29 cellular contexts compared by ENCODE assay signal in the genomic region with DNA sequence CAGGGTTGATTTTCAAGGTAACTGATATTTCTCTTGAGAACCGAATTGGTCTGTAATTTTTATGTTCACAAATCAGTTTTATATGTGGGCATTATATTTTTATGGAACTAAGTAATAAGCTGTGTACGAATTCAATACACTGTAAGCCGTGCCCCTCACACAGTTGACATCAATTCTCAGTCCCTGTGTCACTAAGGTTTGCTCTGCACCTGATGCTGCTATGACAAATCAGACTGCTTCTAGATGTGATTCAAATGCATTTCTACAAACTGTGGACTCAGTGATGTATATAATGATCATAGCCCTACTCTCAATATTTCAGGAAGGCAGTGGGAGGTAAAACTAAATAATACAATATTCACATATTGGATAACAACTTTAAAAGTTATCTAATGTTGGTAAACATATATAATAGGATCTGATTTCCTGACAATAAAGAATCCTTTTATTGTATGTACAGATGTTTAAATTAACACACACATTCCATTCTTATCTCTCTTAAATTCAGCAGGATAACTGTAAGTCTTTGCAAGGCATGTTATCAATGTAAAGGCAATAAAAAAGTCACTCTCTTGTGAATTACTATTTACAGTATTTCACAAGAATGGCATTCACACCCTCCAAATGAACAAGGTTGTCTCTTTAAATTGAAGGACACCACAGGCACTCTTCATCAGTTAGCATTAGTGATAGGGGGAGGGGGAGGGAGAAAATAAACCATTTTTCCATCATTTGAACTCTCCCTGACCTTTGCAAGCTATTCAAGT.
"Had no signal": no experiment of that assay in that cellular context is flagged by ENCODE, and none has a peak within 500 bp of the region (broad histone marks: within the 10 kb centered on the region; RNA-seq: fewer than 3 reads in every experiment).

No MANE protein-coding gene starts in this region.

- H3K4me1 ChIP-seq: lower lobe of right lung, sigmoid colon, vagina had no signal

- DNase-seq: heart right ventricle; hippocampal formation; kidney glomerular epithelial cell; left cardiac atrium; left ventricle myocardium superior; lower lobe of right lung; mammary epithelial cell; mesenchymal stem cell; midbrain; mucosa of descending colon; naive thymus-derived CD4-positive, alpha-beta T cell; ovary; right cardiac atrium; sigmoid colon; small intestine; stimulated activated CD4-positive, alpha-beta T cell treated with anti-CD3 and anti-CD28 coated beads, Interleukin-1b, Interleukin-23, amount 100 ng/mL, for 48 hours; stimulated activated CD4-positive, alpha-beta T cell treated with anti-CD3 and anti-CD28 coated beads, Interleukin-2, amount 100 ng/mL, for 48 hours; stimulated activated CD4-positive, alpha-beta T cell treated with anti-CD3 and anti-CD28 coated beads, Interleukin-4, amount 100 ng/mL, for 4 hours; stimulated activated CD8-positive, alpha-beta memory T cell treated with anti-CD3 and anti-CD28 coated beads, Interleukin-4, amount 100 ng/mL, for 48 hours; stimulated activated naive CD4-positive, alpha-beta T cell treated with Interleukin-2 at 50 U/mL for 16 hours; stimulated activated naive CD8-positive, alpha-beta T cell treated with anti-CD3 and anti-CD28 coated beads, Interleukin-15, amount 100 ng/mL, for 72 hours; substantia nigra had no signal

- H3K27ac Mint-ChIP-seq: naive thymus-derived CD4-positive, alpha-beta T cell; natural killer cell treated with Interleukin-12 subunit alpha and Interleukin-12 subunit beta and Interleukin-15 and Interleukin-18, amount 100 ng/mL, for 72 hours; stimulated activated memory B cell treated with anti-CD40 and anti-IgM and Interleukin-4, amounts not matched to agents 10 μg/mL and 1 μg/mL and 100 μg/mL, for 72 hours; stimulated activated naive CD8-positive, alpha-beta T cell treated with anti-CD3 and anti-CD28 coated beads, Interleukin-15, amount 100 ng/mL, for 72 hours; type B pancreatic cell had no signal

- H3K27ac ChIP-seq: heart right ventricle, lower lobe of right lung, ovary, sigmoid colon, tibial nerve, vagina had no signal

- H3K36me3 Mint-ChIP-seq: naive thymus-derived CD4-positive, alpha-beta T cell; natural killer cell treated with Interleukin-12 subunit alpha and Interleukin-12 subunit beta and Interleukin-15 and Interleukin-18, amount 100 ng/mL, for 72 hours; stimulated activated memory B cell treated with anti-CD40 and anti-IgM and Interleukin-4, amounts not matched to agents 10 μg/mL and 1 μg/mL and 100 μg/mL, for 72 hours; type B pancreatic cell had no signal

- H3K4me3 Mint-ChIP-seq: naive thymus-derived CD4-positive, alpha-beta T cell; natural killer cell treated with Interleukin-12 subunit alpha and Interleukin-12 subunit beta and Interleukin-15 and Interleukin-18, amount 100 ng/mL, for 72 hours; stimulated activated memory B cell treated with anti-CD40 and anti-IgM and Interleukin-4, amounts not matched to agents 10 μg/mL and 1 μg/mL and 100 μg/mL, for 72 hours; stimulated activated naive CD8-positive, alpha-beta T cell treated with anti-CD3 and anti-CD28 coated beads, Interleukin-15, amount 100 ng/mL, for 72 hours; type B pancreatic cell had no signal

- H3K9me3 ChIP-seq: heart right ventricle, lower lobe of right lung, mucosa of descending colon, ovary, sigmoid colon, tibial nerve, vagina had no signal

- H3K9me3 Mint-ChIP-seq: naive thymus-derived CD4-positive, alpha-beta T cell; natural killer cell treated with Interleukin-12 subunit alpha and Interleukin-12 subunit beta and Interleukin-15 and Interleukin-18, amount 100 ng/mL, for 72 hours; stimulated activated memory B cell treated with anti-CD40 and anti-IgM and Interleukin-4, amounts not matched to agents 10 μg/mL and 1 μg/mL and 100 μg/mL, for 72 hours; stimulated activated naive CD8-positive, alpha-beta T cell treated with anti-CD3 and anti-CD28 coated beads, Interleukin-15, amount 100 ng/mL, for 72 hours; type B pancreatic cell had no signal

- H3K27me3 Mint-ChIP-seq: naive thymus-derived CD4-positive, alpha-beta T cell; natural killer cell treated with Interleukin-12 subunit alpha and Interleukin-12 subunit beta and Interleukin-15 and Interleukin-18, amount 100 ng/mL, for 72 hours; progenitor cell of endocrine pancreas; stimulated activated memory B cell treated with anti-CD40 and anti-IgM and Interleukin-4, amounts not matched to agents 10 μg/mL and 1 μg/mL and 100 μg/mL, for 72 hours; stimulated activated naive CD8-positive, alpha-beta T cell treated with anti-CD3 and anti-CD28 coated beads, Interleukin-15, amount 100 ng/mL, for 72 hours; type B pancreatic cell had no signal

- H3K4me1 Mint-ChIP-seq: naive thymus-derived CD4-positive, alpha-beta T cell; stimulated activated memory B cell treated with anti-CD40 and anti-IgM and Interleukin-4, amounts not matched to agents 10 μg/mL and 1 μg/mL and 100 μg/mL, for 72 hours; stimulated activated naive CD8-positive, alpha-beta T cell treated with anti-CD3 and anti-CD28 coated beads, Interleukin-15, amount 100 ng/mL, for 72 hours had no signal

- H3K36me3 ChIP-seq: heart right ventricle, lower lobe of right lung, ovary, sigmoid colon, tibial nerve, vagina had no signal

- H3K27me3 ChIP-seq: heart right ventricle, ovary, sigmoid colon, tibial nerve, vagina had no signal

- ATAC-seq: heart right ventricle; left cardiac atrium; left lobe of liver; left ventricle myocardium superior; lower lobe of right lung; mucosa of descending colon; naive thymus-derived CD4-positive, alpha-beta T cell; natural killer cell treated with Interleukin-12 subunit alpha and Interleukin-12 subunit beta and Interleukin-15 and Interleukin-18, amount 100 ng/mL, for 72 hours; right cardiac atrium; stimulated activated memory B cell treated with anti-CD40 and anti-IgM and Interleukin-4, amounts not matched to agents 10 μg/mL and 1 μg/mL and 100 μg/mL, for 72 hours; stimulated activated naive CD8-positive, alpha-beta T cell treated with anti-CD3 and anti-CD28 coated beads, Interleukin-15, amount 100 ng/mL, for 72 hours had no signal

- H3K4me3 ChIP-seq: heart right ventricle, lower lobe of right lung, mucosa of descending colon, ovary, sigmoid colon, tibial nerve, vagina had no signal
